ENCODE assay signal across 1 cellular context in the genomic region with DNA sequence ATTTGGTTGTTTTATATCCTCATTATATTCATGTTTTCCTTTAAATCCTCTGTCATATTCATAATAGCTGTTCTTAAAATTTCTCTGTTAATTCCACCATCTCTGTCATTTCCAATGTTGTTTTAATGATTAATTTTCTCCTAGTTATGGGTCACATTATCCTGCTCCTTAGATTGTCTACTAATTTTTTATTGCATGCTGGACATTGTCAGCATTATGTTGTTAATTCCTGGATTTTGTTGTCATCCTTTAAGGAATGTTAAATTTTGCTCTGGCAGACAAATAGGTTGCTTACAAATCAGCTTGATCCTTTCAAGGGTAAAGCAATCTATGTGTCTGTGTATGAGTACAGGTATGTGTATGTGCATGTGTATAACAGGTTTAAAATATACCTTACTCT.
A peak's percentile ranks its signal among the peaks of the same experiment; 100 is the strongest.
TF ChIP-seq lines count a peak whose summit lies in the region.

No MANE protein-coding gene starts in this region.

TF ChIP-seq in HEK293, 187 proteins besides CTCF, POLR2A, EP300 and RAD21 (continued from another document):
- TF ChIP-seq, protein P1, sequence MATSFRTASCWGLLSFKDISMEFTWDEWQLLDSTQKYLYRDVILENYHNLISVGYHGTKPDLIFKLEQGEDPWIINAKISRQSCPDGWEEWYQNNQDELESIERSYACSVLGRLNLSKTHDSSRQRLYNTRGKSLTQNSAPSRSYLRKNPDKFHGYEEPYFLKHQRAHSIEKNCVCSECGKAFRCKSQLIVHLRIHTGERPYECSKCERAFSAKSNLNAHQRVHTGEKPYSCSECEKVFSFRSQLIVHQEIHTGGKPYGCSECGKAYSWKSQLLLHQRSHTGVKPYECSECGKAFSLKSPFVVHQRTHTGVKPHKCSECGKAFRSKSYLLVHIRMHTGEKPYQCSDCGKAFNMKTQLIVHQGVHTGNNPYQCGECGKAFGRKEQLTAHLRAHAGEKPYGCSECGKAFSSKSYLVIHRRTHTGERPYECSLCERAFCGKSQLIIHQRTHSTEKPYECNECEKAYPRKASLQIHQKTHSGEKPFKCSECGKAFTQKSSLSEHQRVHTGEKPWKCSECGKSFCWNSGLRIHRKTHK (tag by site-specific recombination; IDR thresholded peaks at IDR 0.05) = peak; percentile 93
- TF ChIP-seq SETDB1 (IDR thresholded peaks at IDR 0.05; ENCODE audit: insufficient read length, low read length) = peak; percentile 64
- TF ChIP-seq, protein P2, sequence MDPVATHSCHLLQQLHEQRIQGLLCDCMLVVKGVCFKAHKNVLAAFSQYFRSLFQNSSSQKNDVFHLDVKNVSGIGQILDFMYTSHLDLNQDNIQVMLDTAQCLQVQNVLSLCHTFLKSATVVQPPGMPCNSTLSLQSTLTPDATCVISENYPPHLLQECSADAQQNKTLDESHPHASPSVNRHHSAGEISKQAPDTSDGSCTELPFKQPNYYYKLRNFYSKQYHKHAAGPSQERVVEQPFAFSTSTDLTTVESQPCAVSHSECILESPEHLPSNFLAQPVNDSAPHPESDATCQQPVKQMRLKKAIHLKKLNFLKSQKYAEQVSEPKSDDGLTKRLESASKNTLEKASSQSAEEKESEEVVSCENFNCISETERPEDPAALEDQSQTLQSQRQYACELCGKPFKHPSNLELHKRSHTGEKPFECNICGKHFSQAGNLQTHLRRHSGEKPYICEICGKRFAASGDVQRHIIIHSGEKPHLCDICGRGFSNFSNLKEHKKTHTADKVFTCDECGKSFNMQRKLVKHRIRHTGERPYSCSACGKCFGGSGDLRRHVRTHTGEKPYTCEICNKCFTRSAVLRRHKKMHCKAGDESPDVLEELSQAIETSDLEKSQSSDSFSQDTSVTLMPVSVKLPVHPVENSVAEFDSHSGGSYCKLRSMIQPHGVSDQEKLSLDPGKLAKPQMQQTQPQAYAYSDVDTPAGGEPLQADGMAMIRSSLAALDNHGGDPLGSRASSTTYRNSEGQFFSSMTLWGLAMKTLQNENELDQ (tag by site-specific recombination; IDR thresholded peaks at IDR 0.05; ENCODE audit: low read depth) = no peak
